Comparison of ENCODE assay signal across 9 cellular contexts in genomic region chr6:11317885-11318771, GRCh38.
DNase-seq lines count a peak whose midpoint lies in the region; ATAC-seq and TF ChIP-seq lines count a peak whose summit lies in the region.
"Had no signal": no experiment of that assay in that cellular context is flagged by ENCODE, and none has a peak within 500 bp of the region (broad histone marks: within the 10 kb centered on the region; RNA-seq: fewer than 3 reads in every experiment).

No MANE protein-coding gene starts in this region.

- H3K27ac ChIP-seq in coronary artery, result peak overlapping the region; percentile 68 to 70
- H3K27ac ChIP-seq: BLaER1 had no signal

- peak; percentile 47 for ATAC-seq in HG03558 (IDR thresholded peaks at IDR 0.05; ENCODE audit: extremely low read depth, unreplicated experiment)
- peak; percentile 93 to 95 for ATAC-seq in activated CD4-positive, CD25-positive, alpha-beta regulatory T cell treated with anti-CD3 and anti-CD28 coated beads, Interleukin-2, amount 50 U/mL, for 24 hours

- DNase-seq in NCI-H2196 (lab: John Stamatoyannopoulos, UW; ENCODE audit: unreplicated experiment) (peak; percentile 25), NCI-H2196 treated with DMSO at 0.1 percent for 48 hours (lab: John Stamatoyannopoulos, UW; ENCODE audit: unreplicated experiment) (no peak), coronary artery (ENCODE audit: low spot score) (peak; percentile 79), mucosa of gallbladder (ENCODE audit: low spot score) (peak; percentile 82), NCI-H524 (lab: John Stamatoyannopoulos, UW) (no peak)
- peak; percentile 56 to 57 for DNase-seq in stimulated activated CD8-positive, alpha-beta memory T cell treated with anti-CD3 and anti-CD28 coated beads, Interleukin-15, amount 100 ng/mL, for 48 hours (ENCODE audit: low read depth in 2 of 2)

- no peak for TF ChIP-seq CTCF in coronary artery (IDR thresholded peaks at IDR 0.05)

- H3K4me3 ChIP-seq in coronary artery, result peak overlapping the region; percentile 19
- H3K4me3 ChIP-seq: BLaER1 had no signal

Comparison
In these comparisons a context has a peak if more than half of its experiments do, and no peak if none do; other contexts are left out.
1. DNase-seq: peak in NCI-H2196 (single experiment), coronary artery (single experiment), mucosa of gallbladder (single experiment) and stimulated activated CD8-positive, alpha-beta memory T cell treated with anti-CD3 and anti-CD28 coated beads, Interleukin-15, amount 100 ng/mL, for 48 hours (2 of 2); none in NCI-H2196 treated with DMSO at 0.1 percent for 48 hours (single experiment) and NCI-H524 (0 of 2).